ENCODE assay signal across 36 cellular contexts in genomic region chr21:18174370-18174769, GRCh38.
"Had no signal": no experiment of that assay in that cellular context is flagged by ENCODE, and none has a peak within 500 bp of the region (broad histone marks: within the 10 kb centered on the region; RNA-seq: fewer than 3 reads in every experiment).

No MANE protein-coding gene starts in this region.

- H3K9me3 ChIP-seq: MG63 had no signal

- H3K27me3 ChIP-seq: MG63 had no signal

- H3K4me3 ChIP-seq: MG63 had no signal

- H3K36me3 ChIP-seq: MG63 had no signal

- DNase-seq: Karpas-422, Kasumi-1, MG63, MM.1S, MV-4-11, NCI-H1048, NCI-H1092, NCI-H1092 treated with DMSO at 0.1 percent for 48 hours, NCI-H1105, NCI-H1105 treated with DMSO at 0.1 percent for 48 hours, NCI-H1417, NCI-H1417 treated with DMSO at 0.1 percent for 48 hours, NCI-H1436, NCI-H1436 treated with DMSO at 0.1 percent for 48 hours, NCI-H146, NCI-H1694, NCI-H1694 treated with DMSO at 0.1 percent for 48 hours, NCI-H187, NCI-H187 treated with DMSO at 0.1 percent for 48 hours, NCI-H1930, NCI-H2029, NCI-H2029 treated with DMSO at 0.1 percent for 48 hours, NCI-H2081, NCI-H2081 treated with DMSO at 0.1 percent for 48 hours, NCI-H2107, NCI-H2171, NCI-H2171 treated with DMSO at 0.1 percent for 48 hours, NCI-H2227 treated with DMSO at 0.1 percent for 48 hours, NCI-H226, NCI-H345, NCI-H446, NCI-H446 treated with DMSO at 0.1 percent for 48 hours, NCI-H510A, NCI-H510A treated with DMSO at 0.1 percent for 48 hours, NCI-H524, NCI-H524 treated with DMSO at 0.1 percent for 48 hours had no signal
